ENCODE assay signal across 8 cellular contexts in genomic region chr1:29379438-29380073, GRCh38.
A peak's percentile ranks its signal among the peaks of the same experiment; 100 is the strongest.
DNase-seq lines count a peak whose midpoint lies in the region; ATAC-seq, FAIRE-seq and TF ChIP-seq lines count a peak whose summit lies in the region.

No MANE protein-coding gene starts in this region.

- peaks cover 13% of the 10 kb centered on the region for H3K4me1 Mint-ChIP-seq in HFFc6 (ENCODE audit: low read depth)
- no peaks in the 10 kb centered on the region for H3K4me1 Mint-ChIP-seq in CD8-positive, alpha-beta T cell (ENCODE audit: low read depth)

- H3K27ac ChIP-seq in SJSA1 (no peak overlapping the region), Peyer's patch (no peak overlapping the region)
- no peak overlapping the region for H3K27ac ChIP-seq in effector memory CD4-positive, alpha-beta T cell (ENCODE audit: insufficient read depth, low read length, poor library complexity, severe bottlenecking)
- H3K27ac ChIP-seq in CD8-positive, alpha-beta T cell (ENCODE audit: low read depth, low read length): no peak overlapping the region

- H3K4me3 Mint-ChIP-seq in HFFc6: no peak overlapping the region
- H3K4me3 Mint-ChIP-seq in CD8-positive, alpha-beta T cell: no peak overlapping the region

- DNase-seq in D341Med (ENCODE audit: low spot score) (peak; percentile 77), HFFc6 (peak; percentile 21), SJSA1 (ENCODE audit: low read depth in 1 of 2, low spot score in 2 of 2) (peak; percentile 28), islet precursor cell (peak; percentile 65), GM12891 (ENCODE audit: insufficient read length, low spot score) (no peak), Peyer's patch (no peak)
- DNase-seq in effector memory CD4-positive, alpha-beta T cell: no peak
- DNase-seq in CD8-positive, alpha-beta T cell: no peak

- CTCF ChIA-PET in CD8-positive, alpha-beta T cell (lab: Charles Lee): no interaction called here

- TF ChIP-seq POLR2A in GM12891 (IDR thresholded peaks at IDR 0.05; ENCODE audit: low read depth, low read length) (no peak), Peyer's patch (IDR thresholded peaks at IDR 0.05) (no peak)

- no peaks in the 10 kb centered on the region for H3K36me3 ChIP-seq in SJSA1
- H3K36me3 ChIP-seq in effector memory CD4-positive, alpha-beta T cell (ENCODE audit: control insufficient read depth, insufficient read depth, low read length): no peaks in the 10 kb centered on the region
- H3K36me3 ChIP-seq in CD8-positive, alpha-beta T cell (ENCODE audit: insufficient read depth, low read length): no peaks in the 10 kb centered on the region
- H3K36me3 ChIP-seq in Peyer's patch: no peaks in the 10 kb centered on the region

- H3K9me3 ChIP-seq in SJSA1 (replicated peaks) (peaks cover 7% of the 10 kb centered on the region), Peyer's patch (peaks cover 0 to 23% (median 0%) of the 10 kb centered on the region in 4 donors)
- H3K9me3 ChIP-seq in effector memory CD4-positive, alpha-beta T cell (ENCODE audit: control insufficient read depth, low read length): no peaks in the 10 kb centered on the region
- H3K9me3 ChIP-seq in CD8-positive, alpha-beta T cell (ENCODE audit: low read length): peaks cover 9% of the 10 kb centered on the region

- TF ChIP-seq CTCF in HFFc6 (IDR thresholded peaks at IDR 0.05) (peak; percentile 80), Peyer's patch (IDR thresholded peaks at IDR 0.05) (peak in 3 of 6 experiments; percentile 35 to 51 (median 45))
- TF ChIP-seq CTCF in CD8-positive, alpha-beta T cell (IDR thresholded peaks at IDR 0.05): no peak

- H3K27ac Mint-ChIP-seq in HFFc6: no peak overlapping the region
- no peak overlapping the region for H3K27ac Mint-ChIP-seq in CD8-positive, alpha-beta T cell

- peaks cover 12% of the 10 kb centered on the region for H3K36me3 Mint-ChIP-seq in HFFc6 (ENCODE audit: low read depth)
- no peaks in the 10 kb centered on the region for H3K36me3 Mint-ChIP-seq in CD8-positive, alpha-beta T cell

- no peaks in the 10 kb centered on the region for H3K4me1 ChIP-seq in SJSA1 (replicated peaks)
- H3K4me1 ChIP-seq in effector memory CD4-positive, alpha-beta T cell (ENCODE audit: control insufficient read depth, insufficient read depth, low read length, poor library complexity, severe bottlenecking): no peaks in the 10 kb centered on the region
- no peaks in the 10 kb centered on the region for H3K4me1 ChIP-seq in CD8-positive, alpha-beta T cell (ENCODE audit: insufficient read depth, low read length)
- no peaks in the 10 kb centered on the region for H3K4me1 ChIP-seq in Peyer's patch

- POLR2A ChIA-PET in CD8-positive, alpha-beta T cell (lab: Charles Lee): no interaction called here

- no peak overlapping the region for H3K4me3 ChIP-seq in SJSA1
- H3K4me3 ChIP-seq in effector memory CD4-positive, alpha-beta T cell (ENCODE audit: insufficient read depth, low read depth, low read length, poor library complexity, severe bottlenecking): no peak overlapping the region
- no peak overlapping the region for H3K4me3 ChIP-seq in CD8-positive, alpha-beta T cell (ENCODE audit: low read depth, low read length)
- H3K4me3 ChIP-seq in Peyer's patch: no peak overlapping the region

- FAIRE-seq in GM12891 (lab: Jason Lieb, UNC): no peak

- ATAC-seq in CD8-positive, alpha-beta T cell: no peak

- peaks cover 3% of the 10 kb centered on the region for H3K27me3 Mint-ChIP-seq in HFFc6 (ENCODE audit: insufficient read depth)
- peaks cover 34% of the 10 kb centered on the region for H3K27me3 Mint-ChIP-seq in CD8-positive, alpha-beta T cell (ENCODE audit: low read depth)

- intact Hi-C loops in CD8-positive, alpha-beta T cell (cut with DNase I, micrococcal nuclease): no loop called here

- H3K9me3 Mint-ChIP-seq in HFFc6: peaks cover 24% of the 10 kb centered on the region
- H3K9me3 Mint-ChIP-seq in CD8-positive, alpha-beta T cell: peaks cover 32% of the 10 kb centered on the region

- H3K27me3 ChIP-seq in SJSA1 (replicated peaks) (no peaks in the 10 kb centered on the region; the same call in 1 of the 2 replicates), Peyer's patch (no peaks in the 10 kb centered on the region)
- no peaks in the 10 kb centered on the region for H3K27me3 ChIP-seq in effector memory CD4-positive, alpha-beta T cell (replicated peaks; ENCODE audit: control insufficient read depth, insufficient read depth, low read length, poor library complexity, severe bottlenecking)
- H3K27me3 ChIP-seq in CD8-positive, alpha-beta T cell (ENCODE audit: insufficient read depth, low read length): no peaks in the 10 kb centered on the region

TF ChIP-seq in GM12891, 5 proteins besides CTCF, POLR2A, EP300 and RAD21:
- no peak for TF ChIP-seq TAF1 (IDR thresholded peaks at IDR 0.05; ENCODE audit: low read depth, low read length)
- TF ChIP-seq POU2F2 (IDR thresholded peaks at IDR 0.05; ENCODE audit: low read depth, low read length): no peak
- no peak for TF ChIP-seq PAX5 (IDR thresholded peaks at IDR 0.05; ENCODE audit: insufficient read depth, low read length, severe bottlenecking)
- no peak for TF ChIP-seq POLR2AphosphoS5 (IDR thresholded peaks at IDR 0.05; ENCODE audit: low read depth, low read length)
- no peak for TF ChIP-seq SPI1 (IDR thresholded peaks at IDR 0.05; ENCODE audit: low read depth, low read length)

Comparison
In these comparisons a context has a peak if more than half of its experiments do, and no peak if none do; other contexts are left out.
1. DNase-seq: peak in D341Med (single experiment), HFFc6 (single experiment), SJSA1 (2 of 2) and islet precursor cell (single experiment); none in effector memory CD4-positive, alpha-beta T cell (0 of 3), CD8-positive, alpha-beta T cell (0 of 7), GM12891 (single experiment) and Peyer's patch (0 of 3).